In genomic region chr19:10388957-10389356, GRCh38 we compare ENCODE assay signal across 8 cellular contexts. TPM values are rescaled to one million over a fixed set of nuclear protein-coding genes. Genes with fewer than 3 reads are reported as not detected.
DNase-seq lines count a peak whose midpoint lies in the region; ATAC-seq, FAIRE-seq and TF ChIP-seq lines count a peak whose summit lies in the region.

No MANE protein-coding gene starts in this region.

- H3K4me2 ChIP-seq in neural progenitor cell = no peak overlapping the region

- no peaks in the 10 kb centered on the region for H3K36me3 ChIP-seq in neural progenitor cell

- peaks cover 20% of the 10 kb centered on the region for H3F3A ChIP-seq in neural progenitor cell (ENCODE audit: low read depth)

- H3K9me3 ChIP-seq in neural progenitor cell (ENCODE audit: low read depth) = no peaks in the 10 kb centered on the region

- H3K27me3 Mint-ChIP-seq in activated T-cell treated with anti-CD3 and anti-CD28 coated beads, Interleukin-2, amount 50 U/mL, for 4 hours (ENCODE audit: low read depth) = no peaks in the 10 kb centered on the region
- peaks cover 8% of the 10 kb centered on the region for H3K27me3 Mint-ChIP-seq in neural progenitor cell (ENCODE audit: insufficient read depth, low read depth)

- H3K27me3 ChIP-seq in neural progenitor cell = no peaks in the 10 kb centered on the region

- no peaks in the 10 kb centered on the region for H3K4me1 ChIP-seq in neural progenitor cell

- peak; percentile 47 for DNase-seq in DMS 273 treated with DMSO at 0.1 percent for 48 hours (lab: John Stamatoyannopoulos, UW)
- peak; percentile 73 to 77 for DNase-seq in Kasumi-1 (lab: John Stamatoyannopoulos, UW)
- peak; percentile 72 for DNase-seq in RCC 7860 (ENCODE audit: low spot score)
- peak; percentile 88 for DNase-seq in activated T-cell treated with anti-CD3 and anti-CD28 coated beads, Interleukin-2, amount 50 U/mL, for 4 hours
- peak; percentile 83 for DNase-seq in fibroblast of peridontal ligament (ENCODE audit: extremely low read depth)
- peak; percentile 87 for DNase-seq in neural progenitor cell (ENCODE audit: low spot score)
- peak in 46 of 49 donors; percentile 9 to 92 (median 62) for DNase-seq in substantia nigra (lab: John Stamatoyannopoulos, UW)

- peaks cover 8% of the 10 kb centered on the region for H3K36me3 Mint-ChIP-seq in activated T-cell treated with anti-CD3 and anti-CD28 coated beads, Interleukin-2, amount 50 U/mL, for 4 hours (ENCODE audit: insufficient read depth)
- peaks cover 7% of the 10 kb centered on the region for H3K36me3 Mint-ChIP-seq in neural progenitor cell

- peak; percentile 56 to 62 for ATAC-seq in activated T-cell treated with anti-CD3 and anti-CD28 coated beads, Interleukin-2, amount 50 U/mL, for 4 hours
- no peak for ATAC-seq in GM19035 (IDR thresholded peaks at IDR 0.05; ENCODE audit: unreplicated experiment)

- peak overlapping the region; percentile 50 for H3K27ac Mint-ChIP-seq in neural progenitor cell

- no peak overlapping the region for H2AFZ ChIP-seq in neural progenitor cell (replicated peaks)

- no peak overlapping the region for H3K4me3 ChIP-seq in neural progenitor cell

- no peaks in the 10 kb centered on the region for H3K79me2 ChIP-seq in neural progenitor cell (ENCODE audit: low read depth)

- no peaks in the 10 kb centered on the region for H3K9me3 Mint-ChIP-seq in activated T-cell treated with anti-CD3 and anti-CD28 coated beads, Interleukin-2, amount 50 U/mL, for 4 hours
- H3K9me3 Mint-ChIP-seq in neural progenitor cell = no peaks in the 10 kb centered on the region

- peak; percentile 98 for TF ChIP-seq CTCF in neural progenitor cell (IDR thresholded peaks at IDR 0.05)

- no peak overlapping the region for H3K9ac ChIP-seq in neural progenitor cell

- H3K4me3 Mint-ChIP-seq in activated T-cell treated with anti-CD3 and anti-CD28 coated beads, Interleukin-2, amount 50 U/mL, for 4 hours = no peak overlapping the region
- peak overlapping the region; percentile 63 for H3K4me3 Mint-ChIP-seq in neural progenitor cell

- no peak overlapping the region for H3K27ac ChIP-seq in neural progenitor cell
- H3K27ac ChIP-seq in substantia nigra (ENCODE audit: low read depth, low read length, poor library complexity, severe bottlenecking) = no peak overlapping the region

- H4K20me1 ChIP-seq in neural progenitor cell (ENCODE audit: low read depth) = peaks cover 22% of the 10 kb centered on the region

- FAIRE-seq in RCC 7860 (lab: Jason Lieb, UNC) = peak; percentile 71

- peaks cover 4% of the 10 kb centered on the region for H3K4me1 Mint-ChIP-seq in activated T-cell treated with anti-CD3 and anti-CD28 coated beads, Interleukin-2, amount 50 U/mL, for 4 hours (ENCODE audit: low read depth)
- peaks cover 4% of the 10 kb centered on the region for H3K4me1 Mint-ChIP-seq in neural progenitor cell

RNA-seq across cellular contexts. Expression of gene TYK2, which starts 8.6 kb away (rescaled TPM):
- 100 to 1,000 TPM; 196 to 226 (median 206) TPM for total RNA-seq in activated T-cell treated with anti-CD3 and anti-CD28 coated beads, Interleukin-2, amount 50 U/mL, for 4 hours
- 20.7 and 44.9 TPM in 2 replicates for total RNA-seq in neural progenitor cell (ENCODE audit: low replicate concordance)

RNA-seq across cellular contexts. Expression of gene CDC37, which starts 14.4 kb away (rescaled TPM):
- total RNA-seq in activated T-cell treated with anti-CD3 and anti-CD28 coated beads, Interleukin-2, amount 50 U/mL, for 4 hours = 100 to 1,000 TPM; 298 to 311 (median 303) TPM
- total RNA-seq in neural progenitor cell (ENCODE audit: low replicate concordance) = 142 and 211 TPM in 2 replicates

RNA-seq across cellular contexts. Expression of gene PDE4A, which starts 31.4 kb away (rescaled TPM):
- total RNA-seq in activated T-cell treated with anti-CD3 and anti-CD28 coated beads, Interleukin-2, amount 50 U/mL, for 4 hours = 1 to 10 TPM; 4.0 to 4.8 (median 4.2) TPM
- 0.37 and 1.5 TPM in 2 replicates for total RNA-seq in neural progenitor cell (ENCODE audit: low replicate concordance)

RNA-seq across cellular contexts. Expression of gene ICAM3, which starts 49.5 kb away (rescaled TPM):
- total RNA-seq in activated T-cell treated with anti-CD3 and anti-CD28 coated beads, Interleukin-2, amount 50 U/mL, for 4 hours = 10 to 100 TPM; 60.2 to 62.3 (median 62.2) TPM
- 1.3 and 3.5 TPM in 2 replicates for total RNA-seq in neural progenitor cell (ENCODE audit: low replicate concordance)

RNA-seq across cellular contexts. Expression of gene RAVER1, which starts 55.6 kb away (rescaled TPM):
- total RNA-seq in activated T-cell treated with anti-CD3 and anti-CD28 coated beads, Interleukin-2, amount 50 U/mL, for 4 hours = 100 to 1,000 TPM; 135 to 143 (median 135) TPM
- 5.4 and 24.3 TPM in 2 replicates for total RNA-seq in neural progenitor cell (ENCODE audit: low replicate concordance)
